12 cellular contexts compared by ENCODE assay signal in genomic region chr11:111334495-111335123, GRCh38. TPM values are rescaled to one million over a fixed set of nuclear protein-coding genes. Genes with fewer than 3 reads are reported as not detected.
DNase-seq lines count a peak whose midpoint lies in the region; ATAC-seq and TF ChIP-seq lines count a peak whose summit lies in the region.
"Had no signal": no experiment of that assay in that cellular context is flagged by ENCODE, and none has a peak within 500 bp of the region (broad histone marks: within the 10 kb centered on the region; RNA-seq: fewer than 3 reads in every experiment).

No MANE protein-coding gene starts in this region.

- no peak for TF ChIP-seq CTCF in PC-9 (conservative IDR thresholded peaks at IDR 0.05)
- TF ChIP-seq CTCF in mucosa of descending colon (IDR thresholded peaks at IDR 0.05), result no peak

- intact Hi-C loops in PC-9 (cut with micrococcal nuclease; ENCODE audit: unreplicated experiment), result no loop called here
- intact Hi-C loops in mucosa of descending colon (cut with DNase I, micrococcal nuclease), result no loop called here

- H3K4me2 ChIP-seq in PC-9, result peak overlapping the region; percentile 6; the same call in 1 of the 2 replicates

- no peak overlapping the region for H2AFZ ChIP-seq in PC-9

- DNase-seq in DMS 273 treated with DMSO at 0.1 percent for 48 hours (lab: John Stamatoyannopoulos, UW) (peak; percentile 23), NCI-H2029 treated with DMSO at 0.1 percent for 48 hours (lab: John Stamatoyannopoulos, UW) (peak; percentile 75), PC-9 (peak; percentile 15 to 84), mucosa of descending colon (peak in 2 of 3 donors; percentile 55 to 66), NOMO-1 treated with DMSO at 0.1 percent for 48 hours (lab: John Stamatoyannopoulos, UW; ENCODE audit: unreplicated experiment) (no peak)
- DNase-seq in effector CD4-positive, alpha-beta T cell, result no peak
- DNase-seq: activated naive CD8-positive, alpha-beta T cell treated with anti-CD3 and anti-CD28 coated beads for 36 hours; NCI-H1048; stimulated activated naive CD8-positive, alpha-beta T cell treated with anti-CD3 and anti-CD28 coated beads, Interleukin-15, amount 100 ng/mL, for 72 hours had no signal

- no peaks in the 10 kb centered on the region for H3K9me2 ChIP-seq in PC-9 (ENCODE audit: insufficient read depth)

- peaks cover 14% of the 10 kb centered on the region; the same call in 1 of the 2 replicates for H3F3A ChIP-seq in PC-9 (ENCODE audit: insufficient read depth, low read depth)

- H4K20me1 ChIP-seq in PC-9 (ENCODE audit: insufficient read depth), result no peaks in the 10 kb centered on the region

- BruUV-seq in PC-9 (replicated peaks; lab: Mats Ljungman, UMichigan), result no TSS peak

- H3K4me1 ChIP-seq in PC-9 (replicated peaks; ENCODE audit: insufficient read depth), result peaks cover 64% of the 10 kb centered on the region
- peaks cover 15% of the 10 kb centered on the region for H3K4me1 ChIP-seq in mucosa of descending colon (ENCODE audit: low read depth)

- CTCF ChIA-PET in PC-9 (lab: Charles Lee), result no interaction called here

- H3K27me3 ChIP-seq in PC-9 (ENCODE audit: insufficient read depth, low read depth), result no peaks in the 10 kb centered on the region

- H3K36me3 ChIP-seq in PC-9 (ENCODE audit: low read depth) (no peaks in the 10 kb centered on the region), mucosa of descending colon (ENCODE audit: low read depth) (no peaks in the 10 kb centered on the region)

- H3K9me3 ChIP-seq in PC-9 (ENCODE audit: insufficient read depth, low read depth), result no peaks in the 10 kb centered on the region
- H3K9me3 ChIP-seq in mucosa of descending colon, result no peaks in the 10 kb centered on the region

- H3K4me3 ChIP-seq in PC-9 (no peak overlapping the region), mucosa of descending colon (no peak overlapping the region)
- H3K4me3 ChIP-seq: coronary artery had no signal

- H3K27ac ChIP-seq in PC-9, result 0 out of 2 replicates have a peak overlapping the region, but pooled peaks have one; percentile 0

- POLR2A ChIA-PET in PC-9 (lab: Charles Lee; ENCODE audit: unreplicated experiment), result no interaction called here

- ATAC-seq in mucosa of descending colon (peak; percentile 92), HG03521 (IDR thresholded peaks at IDR 0.05; ENCODE audit: unreplicated experiment) (no peak), GM19452 (IDR thresholded peaks at IDR 0.05; ENCODE audit: unreplicated experiment) (no peak)
- ATAC-seq: stimulated activated naive CD8-positive, alpha-beta T cell treated with anti-CD3 and anti-CD28 coated beads, Interleukin-15, amount 100 ng/mL, for 72 hours had no signal

- H3K79me2 ChIP-seq in PC-9 (ENCODE audit: low read depth), result no peaks in the 10 kb centered on the region

RNA-seq across cellular contexts. Expression of gene POU2AF3, which starts 36.3 kb away (rescaled TPM):
- total RNA-seq in PC-9 (2021) (3.0 and 3.9 TPM in 2 replicates), mucosa of descending colon (10 to 100 TPM in 1 of 3 donors, 1 to 10 TPM in 2; 6.7 to 14.5 (median 8.1) TPM)
- total RNA-seq: activated naive CD8-positive, alpha-beta T cell treated with anti-CD3 and anti-CD28 coated beads for 36 hours had no signal

RNA-seq across cellular contexts. Expression of gene POU2AF1, which starts 44.5 kb away (rescaled TPM):
- total RNA-seq in PC-9 (2021) (0.37 TPM in 1 of 2 replicates, not detected in the other), mucosa of descending colon (1 to 10 TPM; 2.8 to 9.3 (median 5.4) TPM)

Comparison
In these comparisons a context has a peak if more than half of its experiments do, and no peak if none do; other contexts are left out.
1. DNase-seq: peak in DMS 273 treated with DMSO at 0.1 percent for 48 hours (single experiment), NCI-H2029 treated with DMSO at 0.1 percent for 48 hours (single experiment), PC-9 (2 of 2) and mucosa of descending colon (2 of 3); none in effector CD4-positive, alpha-beta T cell (single experiment) and NOMO-1 treated with DMSO at 0.1 percent for 48 hours (single experiment).